ENCODE assay signal across 2 cellular contexts in the genomic region with DNA sequence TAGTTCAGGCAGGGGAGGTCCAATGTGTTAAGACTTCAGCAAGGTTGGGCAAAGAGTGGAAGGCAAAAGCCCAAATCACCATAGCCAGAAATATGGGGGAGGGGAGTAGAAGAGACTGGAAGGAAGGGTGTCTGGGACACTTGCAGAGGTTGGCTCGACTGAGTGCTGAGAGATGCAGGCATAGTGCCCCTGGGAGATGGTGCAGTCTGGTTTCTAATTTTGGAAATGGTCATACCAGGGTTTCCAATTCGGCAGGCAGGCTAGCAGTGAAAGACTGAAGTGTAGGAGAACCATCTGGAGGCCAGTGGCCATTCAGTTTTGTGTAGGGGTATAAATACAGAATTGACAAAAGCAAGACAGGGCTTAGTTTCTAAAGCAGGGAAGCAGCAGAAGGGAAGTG.
TF ChIP-seq lines count a peak whose summit lies in the region.

No MANE protein-coding gene starts in this region.

TF ChIP-seq in HepG2, 621 proteins besides CTCF, POLR2A, EP300 and RAD21:
- TF ChIP-seq, protein P1, sequence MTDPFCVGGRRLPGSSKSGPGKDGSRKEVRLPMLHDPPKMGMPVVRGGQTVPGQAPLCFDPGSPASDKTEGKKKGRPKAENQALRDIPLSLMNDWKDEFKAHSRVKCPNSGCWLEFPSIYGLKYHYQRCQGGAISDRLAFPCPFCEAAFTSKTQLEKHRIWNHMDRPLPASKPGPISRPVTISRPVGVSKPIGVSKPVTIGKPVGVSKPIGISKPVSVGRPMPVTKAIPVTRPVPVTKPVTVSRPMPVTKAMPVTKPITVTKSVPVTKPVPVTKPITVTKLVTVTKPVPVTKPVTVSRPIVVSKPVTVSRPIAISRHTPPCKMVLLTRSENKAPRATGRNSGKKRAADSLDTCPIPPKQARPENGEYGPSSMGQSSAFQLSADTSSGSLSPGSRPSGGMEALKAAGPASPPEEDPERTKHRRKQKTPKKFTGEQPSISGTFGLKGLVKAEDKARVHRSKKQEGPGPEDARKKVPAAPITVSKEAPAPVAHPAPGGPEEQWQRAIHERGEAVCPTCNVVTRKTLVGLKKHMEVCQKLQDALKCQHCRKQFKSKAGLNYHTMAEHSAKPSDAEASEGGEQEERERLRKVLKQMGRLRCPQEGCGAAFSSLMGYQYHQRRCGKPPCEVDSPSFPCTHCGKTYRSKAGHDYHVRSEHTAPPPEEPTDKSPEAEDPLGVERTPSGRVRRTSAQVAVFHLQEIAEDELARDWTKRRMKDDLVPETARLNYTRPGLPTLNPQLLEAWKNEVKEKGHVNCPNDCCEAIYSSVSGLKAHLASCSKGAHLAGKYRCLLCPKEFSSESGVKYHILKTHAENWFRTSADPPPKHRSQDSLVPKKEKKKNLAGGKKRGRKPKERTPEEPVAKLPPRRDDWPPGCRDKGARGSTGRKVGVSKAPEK (CRISPR knock-in tag; IDR thresholded peaks at IDR 0.05; ENCODE audit: borderline replicate concordance): peak; percentile 34; the same call in 1 of the 2 replicates
- no peak for TF ChIP-seq ZFP62 (CRISPR knock-in tag; IDR thresholded peaks at IDR 0.05)
- TF ChIP-seq SMAD9 (CRISPR knock-in tag; IDR thresholded peaks at IDR 0.05): 0 out of 2 replicates have a peak, but pooled peaks have one; percentile 39

TF ChIP-seq in K562, 482 proteins besides CTCF, POLR2A, EP300 and RAD21:
- TF ChIP-seq EZH2 (IDR thresholded peaks at IDR 0.05; ENCODE audit: borderline replicate concordance, low read depth, low read length): no peak
- no peak for TF ChIP-seq DPF2 (IDR thresholded peaks at IDR 0.05)
- TF ChIP-seq, protein P2, sequence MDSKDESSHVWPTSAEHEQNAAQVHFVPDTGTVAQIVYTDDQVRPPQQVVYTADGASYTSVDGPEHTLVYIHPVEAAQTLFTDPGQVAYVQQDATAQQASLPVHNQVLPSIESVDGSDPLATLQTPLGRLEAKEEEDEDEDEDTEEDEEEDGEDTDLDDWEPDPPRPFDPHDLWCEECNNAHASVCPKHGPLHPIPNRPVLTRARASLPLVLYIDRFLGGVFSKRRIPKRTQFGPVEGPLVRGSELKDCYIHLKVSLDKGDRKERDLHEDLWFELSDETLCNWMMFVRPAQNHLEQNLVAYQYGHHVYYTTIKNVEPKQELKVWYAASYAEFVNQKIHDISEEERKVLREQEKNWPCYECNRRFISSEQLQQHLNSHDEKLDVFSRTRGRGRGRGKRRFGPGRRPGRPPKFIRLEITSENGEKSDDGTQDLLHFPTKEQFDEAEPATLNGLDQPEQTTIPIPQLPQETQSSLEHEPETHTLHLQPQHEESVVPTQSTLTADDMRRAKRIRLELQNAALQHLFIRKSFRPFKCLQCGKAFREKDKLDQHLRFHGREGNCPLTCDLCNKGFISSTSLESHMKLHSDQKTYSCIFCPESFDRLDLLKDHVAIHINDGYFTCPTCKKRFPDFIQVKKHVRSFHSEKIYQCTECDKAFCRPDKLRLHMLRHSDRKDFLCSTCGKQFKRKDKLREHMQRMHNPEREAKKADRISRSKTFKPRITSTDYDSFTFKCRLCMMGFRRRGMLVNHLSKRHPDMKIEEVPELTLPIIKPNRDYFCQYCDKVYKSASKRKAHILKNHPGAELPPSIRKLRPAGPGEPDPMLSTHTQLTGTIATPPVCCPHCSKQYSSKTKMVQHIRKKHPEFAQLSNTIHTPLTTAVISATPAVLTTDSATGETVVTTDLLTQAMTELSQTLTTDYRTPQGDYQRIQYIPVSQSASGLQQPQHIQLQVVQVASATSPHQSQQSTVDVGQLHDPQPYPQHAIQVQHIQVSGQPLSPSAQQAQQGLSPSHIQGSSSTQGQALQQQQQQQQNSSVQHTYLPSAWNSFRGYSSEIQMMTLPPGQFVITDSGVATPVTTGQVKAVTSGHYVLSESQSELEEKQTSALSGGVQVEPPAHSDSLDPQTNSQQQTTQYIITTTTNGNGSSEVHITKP (IDR thresholded peaks at IDR 0.05; ENCODE audit: partially characterized antibody): peak; percentile 36
